ENCODE assay signal across 10 cellular contexts in the genomic region with DNA sequence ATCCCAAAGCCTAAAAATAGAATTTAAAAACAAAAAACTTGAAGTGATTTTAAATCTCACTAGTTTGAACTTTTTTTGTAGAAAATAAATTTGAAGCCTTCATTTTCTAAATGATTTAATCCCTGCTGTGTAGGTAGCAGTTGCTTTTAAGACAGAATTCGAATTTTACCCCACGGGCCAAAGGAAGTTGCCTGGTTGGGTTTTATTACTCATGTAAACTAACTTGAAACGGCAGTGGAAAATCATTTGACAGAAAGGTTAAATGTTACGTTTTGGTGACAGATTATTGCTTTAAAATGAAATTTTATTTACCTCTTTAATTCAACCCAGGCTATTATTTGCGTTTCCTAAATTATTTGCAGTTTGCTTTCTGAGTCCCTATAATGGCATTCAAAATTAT. TPM values are rescaled to one million over a fixed set of nuclear protein-coding genes. Genes with fewer than 3 reads are reported as not detected.
DNase-seq lines count a peak whose midpoint lies in the region; ATAC-seq and TF ChIP-seq lines count a peak whose summit lies in the region.
"Had no signal": no experiment of that assay in that cellular context is flagged by ENCODE, and none has a peak within 500 bp of the region (broad histone marks: within the 10 kb centered on the region; RNA-seq: fewer than 3 reads in every experiment).

No MANE protein-coding gene starts in this region.

- H3K4me2 ChIP-seq in mesenchymal stem cell (ENCODE audit: low read length, poor library complexity, severe bottlenecking): no peak overlapping the region

- no TSS peak for BruUV-seq in MCF 10A (replicated peaks; lab: Mats Ljungman, UMichigan)

- H2AK5ac ChIP-seq in mesenchymal stem cell (ENCODE audit: low read length, severe bottlenecking): no peak overlapping the region

- intact Hi-C loops in heart left ventricle (cut with DNase I) (loop anchor here in 8 of 10 donors (5.0 to 10.0 kb wide), 7 partner anchors 34 to 102 kb away; no protein-coding TSS in a partner anchor), Right ventricle myocardium inferior (cut with DNase I) (loop anchor here (2.0 to 5.0 kb wide), 2 partner anchors 39 to 76 kb away; no protein-coding TSS in a partner anchor), adrenal gland (cut with DNase I) (no loop called here), MCF 10A (cut with micrococcal nuclease) (no loop called here)

- peak overlapping the region in 11 of 12 donors; percentile 66 to 96 (median 92) for H3K4me3 ChIP-seq in heart left ventricle
- H3K4me3 ChIP-seq in adrenal gland: peak overlapping the region in 1 of 4 donors; percentile 90
- peak overlapping the region in 1 of 2 experiments; percentile 96 for H3K4me3 ChIP-seq in mesenchymal stem cell (ENCODE audit: insufficient read depth in 1 of 2, low read depth in 1 of 2, low read length in 2 of 2)

- POLR2A ChIA-PET in MCF 10A (lab: Yijun Ruan, JAX): interaction anchor here (1.0 to 1.6 kb wide), 2 partner anchors 25 to 31 kb away, joined by 3 to 7 read pairs; no protein-coding TSS in a partner anchor

- H3K4ac ChIP-seq in mesenchymal stem cell (ENCODE audit: low read depth in 1 of 2, low read length in 2 of 2): no peak overlapping the region

- no peak overlapping the region for H3K18ac ChIP-seq in mesenchymal stem cell (ENCODE audit: low read depth in 1 of 2, low read length in 2 of 2)

- H2BK15ac ChIP-seq in mesenchymal stem cell (ENCODE audit: low read depth, poor library complexity, severe bottlenecking): no peak overlapping the region

- H3K9ac ChIP-seq in mesenchymal stem cell (ENCODE audit: low read length): peak overlapping the region; percentile 23

- no peak overlapping the region for H2AFZ ChIP-seq in mesenchymal stem cell (ENCODE audit: low read depth, low read length)

- no peak for TF ChIP-seq POLR2A in heart left ventricle (IDR thresholded peaks at IDR 0.05)
- no peak for TF ChIP-seq POLR2A in adrenal gland (IDR thresholded peaks at IDR 0.05)
- no peak for TF ChIP-seq POLR2A in GM18505 (IDR thresholded peaks at IDR 0.05; ENCODE audit: borderline replicate concordance, extremely low read depth, insufficient read depth, insufficient read length)

- no peak overlapping the region for H2BK120ac ChIP-seq in mesenchymal stem cell (ENCODE audit: low read depth, low read length)

- 34 to 38% (median 35%) methylated on average over 5 of the region's 5 CpGs for WGBS in heart left ventricle, 4 donors
- WGBS in adrenal gland, 4 donors: 26 to 37% (median 30%) methylated on average over 5 of the region's 5 CpGs
- WGBS in mesenchymal stem cell: 21% methylated on average over 2 of the region's 5 CpGs

- H2BK5ac ChIP-seq in mesenchymal stem cell (ENCODE audit: low read depth, low read length, poor library complexity, severe bottlenecking): no peak overlapping the region

- ATAC-seq in heart left ventricle (no peak), Right ventricle myocardium inferior (no peak), GM18505 (IDR thresholded peaks at IDR 0.05; ENCODE audit: unreplicated experiment) (no peak)

- H3K27ac ChIP-seq in heart left ventricle (peak overlapping the region; percentile 58 to 95 (median 89)), adrenal gland (peak overlapping the region in 4 of 5 donors; percentile 19 to 95 (median 93)), mesenchymal stem cell (ENCODE audit: low read length, poor library complexity, severe bottlenecking) (no peak overlapping the region)

- H3K23ac ChIP-seq in mesenchymal stem cell (ENCODE audit: low read length in 2 of 2): no peak overlapping the region

- H3K4me3 Mint-ChIP-seq in type B pancreatic cell (peak overlapping the region; percentile 96), MCF 10A (ENCODE audit: unreplicated experiment) (no peak overlapping the region)

- DNase-seq in heart left ventricle: no peak
- no peak for DNase-seq in Right ventricle myocardium inferior (ENCODE audit: missing footprints)
- DNase-seq in adrenal gland: no peak
- no peak for DNase-seq in mesenchymal stem cell
- DNase-seq in type B pancreatic cell (ENCODE audit: extremely low spot score, unreplicated experiment): no peak
- no peak for DNase-seq in MCF 10A (ENCODE audit: unreplicated experiment)
- no peak for DNase-seq in NCI-H1930 (lab: John Stamatoyannopoulos, UW)
- DNase-seq: NCI-H146 had no signal

- H3K4me1 ChIP-seq in heart left ventricle (peaks cover 0 to 85% (median 52%) of the 10 kb centered on the region in 12 donors), adrenal gland (replicated peaks in 1 of 2) (peaks cover 35 to 69% of the 10 kb centered on the region in 2 donors), mesenchymal stem cell (ENCODE audit: control insufficient read depth, insufficient read depth, low read depth, low read length) (peaks cover 3% of the 10 kb centered on the region)

- H3K36me3 ChIP-seq in heart left ventricle (no peaks in the 10 kb centered on the region), adrenal gland (replicated peaks in 1 of 2) (no peaks in the 10 kb centered on the region), mesenchymal stem cell (ENCODE audit: control insufficient read depth in 1 of 2, insufficient read depth in 2 of 2, low read depth in 1 of 2, low read length in 2 of 2) (no peaks in the 10 kb centered on the region)
- H3K36me3 ChIP-seq: cardiac muscle cell had no signal

- H3K79me1 ChIP-seq in mesenchymal stem cell (replicated peaks; ENCODE audit: low read length, poor library complexity, severe bottlenecking): peaks cover 15% of the 10 kb centered on the region

- H3K36me3 Mint-ChIP-seq in type B pancreatic cell (peaks cover 3% of the 10 kb centered on the region), MCF 10A (ENCODE audit: insufficient read depth, unreplicated experiment) (no peaks in the 10 kb centered on the region)

- H4K8ac ChIP-seq in mesenchymal stem cell (ENCODE audit: low read length): no peak overlapping the region

- no peak overlapping the region for H3K14ac ChIP-seq in mesenchymal stem cell (ENCODE audit: low read length in 2 of 2)

- no peak overlapping the region for H4K91ac ChIP-seq in mesenchymal stem cell (ENCODE audit: low read length)

- H3K27ac Mint-ChIP-seq in type B pancreatic cell (no peak overlapping the region), MCF 10A (ENCODE audit: low read depth, unreplicated experiment) (no peak overlapping the region)

- H3K9me3 ChIP-seq in heart left ventricle: no peaks in the 10 kb centered on the region
- no peaks in the 10 kb centered on the region for H3K9me3 ChIP-seq in adrenal gland (replicated peaks in 1 of 3)
- H3K9me3 ChIP-seq in mesenchymal stem cell (ENCODE audit: control insufficient read depth, low read length): no peaks in the 10 kb centered on the region

- no peak for TF ChIP-seq CTCF in heart left ventricle (IDR thresholded peaks at IDR 0.05)
- no peak for TF ChIP-seq CTCF in adrenal gland (IDR thresholded peaks at IDR 0.05)
- TF ChIP-seq CTCF in type B pancreatic cell (conservative IDR thresholded peaks at IDR 0.05): no peak
- TF ChIP-seq CTCF in MCF 10A (IDR thresholded peaks at IDR 0.05; ENCODE audit: unreplicated experiment): no peak

- CTCF ChIA-PET in MCF 10A (lab: Yijun Ruan, JAX): no interaction called here

- H3K27me3 ChIP-seq in heart left ventricle (no peaks in the 10 kb centered on the region), adrenal gland (no peaks in the 10 kb centered on the region), mesenchymal stem cell (ENCODE audit: control insufficient read depth in 1 of 2, insufficient read depth in 1 of 2, low read length in 2 of 2) (no peaks in the 10 kb centered on the region)
- H3K27me3 ChIP-seq: cardiac muscle cell had no signal

- H3K9me3 Mint-ChIP-seq in type B pancreatic cell: peaks cover 4% of the 10 kb centered on the region
- no peaks in the 10 kb centered on the region for H3K9me3 Mint-ChIP-seq in MCF 10A (ENCODE audit: unreplicated experiment)

- H2BK12ac ChIP-seq in mesenchymal stem cell (ENCODE audit: low read length in 2 of 2): no peak overlapping the region

- H3K4me1 Mint-ChIP-seq in type B pancreatic cell (ENCODE audit: unreplicated experiment): peaks cover 37% of the 10 kb centered on the region
- H3K4me1 Mint-ChIP-seq in MCF 10A (ENCODE audit: insufficient read depth, unreplicated experiment): peaks cover 7% of the 10 kb centered on the region

- H3K27me3 Mint-ChIP-seq in type B pancreatic cell: no peaks in the 10 kb centered on the region
- H3K27me3 Mint-ChIP-seq in MCF 10A (ENCODE audit: insufficient read depth, unreplicated experiment): no peaks in the 10 kb centered on the region

RNA-seq across cellular contexts. Expression of gene MAPRE2, which starts 2.0 kb away (rescaled TPM):
- total RNA-seq in heart left ventricle (100 to 1,000 TPM in 8 of 9 donors, 10 to 100 TPM in 1; 80.2 to 190 (median 137) TPM), Right ventricle myocardium inferior (112 TPM), adrenal gland (100 to 1,000 TPM in 3 of 8 donors, 10 to 100 TPM in 5; 42.7 to 144 (median 89.1) TPM), type B pancreatic cell (ENCODE audit: low replicate concordance) (20.8 and 28.0 TPM in 2 replicates), MCF 10A (2022) (7.0 and 7.7 TPM in 2 replicates)
- polyA plus RNA-seq in heart left ventricle (100 to 1,000 TPM in 1 of 2 donors, 10 to 100 TPM in 1; 36.4 to 138 TPM), adrenal gland (10 to 100 TPM; 30.2 to 89.3 (median 39.4) TPM)
- polyA plus RNA-seq in mesenchymal stem cell (2013, experiment 1 of 2): 54.6 TPM
- 55.7 TPM for polyA plus RNA-seq in mesenchymal stem cell (2013, experiment 2 of 2)

Comparison
In these comparisons a context has a peak if more than half of its experiments do, and no peak if none do; other contexts are left out.
1. intact Hi-C loops: an anchor here in heart left ventricle (5.0 to 10.0 kb wide) and Right ventricle myocardium inferior (2.0 to 5.0 kb wide); none called in adrenal gland and MCF 10A.